Comparison of ENCODE assay signal across 26 cellular contexts in the genomic region with DNA sequence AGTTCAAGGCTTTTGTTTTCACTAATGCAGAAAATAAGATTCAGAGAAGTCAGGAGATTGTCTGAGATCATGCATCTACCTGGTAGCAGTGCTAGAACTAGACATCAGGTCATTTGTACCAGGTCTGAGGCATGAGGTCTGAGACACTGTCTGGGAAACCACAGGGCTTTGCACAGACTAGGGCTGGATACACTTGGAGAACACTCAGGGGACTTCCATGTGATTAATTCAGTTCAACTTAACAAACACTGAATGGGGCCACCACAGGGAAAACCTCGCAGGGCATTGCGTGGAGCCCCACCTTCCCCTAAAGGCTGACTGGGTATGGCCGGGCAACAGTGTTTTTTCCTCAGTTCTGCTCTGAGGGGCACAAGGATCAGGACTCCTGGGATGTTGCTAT.
DNase-seq lines count a peak whose midpoint lies in the region; ATAC-seq and TF ChIP-seq lines count a peak whose summit lies in the region.
"Had no signal": no experiment of that assay in that cellular context is flagged by ENCODE, and none has a peak within 500 bp of the region (broad histone marks: within the 10 kb centered on the region; RNA-seq: fewer than 3 reads in every experiment).

No MANE protein-coding gene starts in this region.

- dilution Hi-C loops in mammary epithelial cell (cut with HindIII; ENCODE audit: low sequenced_read_pairs) = loop anchor here (5.0 kb wide), 1 partner anchor 40 kb away; no protein-coding TSS in a partner anchor

- H3K79me2 ChIP-seq in mammary epithelial cell (ENCODE audit: insufficient read depth, low read length) (no peaks in the 10 kb centered on the region), KMS-11 (ENCODE audit: insufficient read depth, low read depth) (no peaks in the 10 kb centered on the region), hepatocyte (no peaks in the 10 kb centered on the region), OCI-LY7 (ENCODE audit: insufficient read depth, low read depth, low read length) (no peaks in the 10 kb centered on the region)

- H3K36me3 ChIP-seq in mammary epithelial cell (ENCODE audit: insufficient read depth, low read length) (no peaks in the 10 kb centered on the region), breast epithelium (no peaks in the 10 kb centered on the region), KMS-11 (ENCODE audit: insufficient read depth) (no peaks in the 10 kb centered on the region), hepatocyte (replicated peaks; ENCODE audit: insufficient read depth, low read depth) (no peaks in the 10 kb centered on the region), OCI-LY7 (ENCODE audit: insufficient read depth, low read length) (no peaks in the 10 kb centered on the region)
- H3K36me3 ChIP-seq: adrenal gland, upper lobe of right lung had no signal

- H3K27ac Mint-ChIP-seq in stimulated activated naive CD8-positive, alpha-beta T cell treated with anti-CD3 and anti-CD28 coated beads, Interleukin-15, amount 100 ng/mL, for 72 hours = no peak overlapping the region
- H3K27ac Mint-ChIP-seq: activated B cell treated with CpG ODN at 0.5 μM for 24 hours; activated CD4-positive, alpha-beta memory T cell treated with anti-CD3 and anti-CD28 coated beads, Interleukin-2, amount 10 ng/mL, durations not matched to agents 7 days and 5 days; memory B cell had no signal

- 94% methylated on average over 3 of the region's 3 CpGs for WGBS in mammary epithelial cell (ENCODE audit: low coverage, missing lambda C conversion rate)
- 79% methylated on average over 3 of the region's 3 CpGs for WGBS in hepatocyte (ENCODE audit: low lambda C conversion rate, missing lambda C conversion rate)

- H3K9me3 Mint-ChIP-seq in stimulated activated naive CD8-positive, alpha-beta T cell treated with anti-CD3 and anti-CD28 coated beads, Interleukin-15, amount 100 ng/mL, for 72 hours = no peaks in the 10 kb centered on the region
- H3K9me3 Mint-ChIP-seq: activated B cell treated with CpG ODN at 0.5 μM for 24 hours; activated CD4-positive, alpha-beta memory T cell treated with anti-CD3 and anti-CD28 coated beads, Interleukin-2, amount 10 ng/mL, durations not matched to agents 7 days and 5 days; memory B cell had no signal

- no peaks in the 10 kb centered on the region for H4K20me1 ChIP-seq in mammary epithelial cell (ENCODE audit: insufficient read depth, low read length)
- H4K20me1 ChIP-seq in KMS-11 (ENCODE audit: insufficient read depth) = no peaks in the 10 kb centered on the region
- no peaks in the 10 kb centered on the region for H4K20me1 ChIP-seq in hepatocyte (ENCODE audit: insufficient read depth, poor library complexity, severe bottlenecking)
- H4K20me1 ChIP-seq in OCI-LY7 (ENCODE audit: insufficient read depth, low read length) = no peaks in the 10 kb centered on the region

- DNase-seq in mammary epithelial cell = peak; percentile 15
- DNase-seq in breast epithelium (ENCODE audit: low spot score in 2 of 2) = no peak
- DNase-seq in hepatocyte (ENCODE audit: low spot score) = no peak
- no peak for DNase-seq in stimulated activated naive CD8-positive, alpha-beta T cell treated with anti-CD3 and anti-CD28 coated beads, Interleukin-15, amount 100 ng/mL, for 72 hours
- DNase-seq in epidermal melanocyte (ENCODE audit: insufficient read length, low spot score) = no peak
- no peak for DNase-seq in OCI-LY7 (ENCODE audit: low spot score)
- no peak for DNase-seq in NCI-H526 (lab: John Stamatoyannopoulos, UW)
- DNase-seq: activated B cell treated with CpG ODN at 0.5 μM for 24 hours; activated CD4-positive, alpha-beta memory T cell treated with anti-CD3 and anti-CD28 coated beads, Interleukin-2, amount 10 ng/mL, durations not matched to agents 7 days and 5 days; activated gamma-delta T cell treated with Interleukin-2 at 50 U/mL for 16 hours; activated T-cell treated with anti-CD3 and anti-CD28 coated beads for 4 hours; adrenal gland; DMS79 treated with DMSO at 0.1 percent for 48 hours; NCI-H1694; NCI-H748 treated with DMSO at 0.1 percent for 48 hours; nucleus accumbens; small intestine; stimulated activated CD4-positive, alpha-beta T cell treated with anti-CD3 and anti-CD28 coated beads, Interleukin-2, amount 100 ng/mL, for 24 hours; substantia nigra; T1000; upper lobe of right lung had no signal

- no peak overlapping the region for H3K27ac ChIP-seq in mammary epithelial cell (ENCODE audit: insufficient read depth, low read depth, low read length)
- peak overlapping the region in 1 of 2 donors; percentile 35 for H3K27ac ChIP-seq in breast epithelium
- no peak overlapping the region for H3K27ac ChIP-seq in KMS-11
- peak overlapping the region; percentile 73 for H3K27ac ChIP-seq in hepatocyte
- H3K27ac ChIP-seq in OCI-LY7 (ENCODE audit: low read depth, low read length, poor library complexity, severe bottlenecking) = no peak overlapping the region
- H3K27ac ChIP-seq: A549, adrenal gland, coronary artery, HL-60, upper lobe of right lung had no signal

- H3K9me3 ChIP-seq in mammary epithelial cell (replicated peaks; ENCODE audit: insufficient read depth, low read length) (no peaks in the 10 kb centered on the region), breast epithelium (no peaks in the 10 kb centered on the region), hepatocyte (ENCODE audit: low read depth) (no peaks in the 10 kb centered on the region), OCI-LY7 (ENCODE audit: low read length) (no peaks in the 10 kb centered on the region)
- H3K9me3 ChIP-seq: A549, adrenal gland, upper lobe of right lung had no signal

- no peak overlapping the region for H3K4me3 Mint-ChIP-seq in stimulated activated naive CD8-positive, alpha-beta T cell treated with anti-CD3 and anti-CD28 coated beads, Interleukin-15, amount 100 ng/mL, for 72 hours
- H3K4me3 Mint-ChIP-seq: activated B cell treated with CpG ODN at 0.5 μM for 24 hours; activated CD4-positive, alpha-beta memory T cell treated with anti-CD3 and anti-CD28 coated beads, Interleukin-2, amount 10 ng/mL, durations not matched to agents 7 days and 5 days; memory B cell had no signal

- no peaks in the 10 kb centered on the region for H3K9me2 ChIP-seq in hepatocyte (replicated peaks; ENCODE audit: insufficient read depth)
- H3K9me2 ChIP-seq in OCI-LY7 (ENCODE audit: insufficient read depth, low read length) = no peaks in the 10 kb centered on the region

- in situ Hi-C loops in mammary epithelial cell (cut with MboI; ENCODE audit: low sequenced_read_pairs in 2 of 2) = no loop called here

- BruUV-seq in mammary epithelial cell (replicated peaks; lab: Mats Ljungman, UMichigan) (no TSS peak), OCI-LY7 (replicated peaks; lab: Mats Ljungman, UMichigan) (no TSS peak)

- H3K4me3 ChIP-seq in mammary epithelial cell (replicated peaks in 1 of 3; ENCODE audit: insufficient read depth in 1 of 3, low read depth in 2 of 3, low read length in 3 of 3) = no peak overlapping the region
- H3K4me3 ChIP-seq in breast epithelium = no peak overlapping the region
- no peak overlapping the region for H3K4me3 ChIP-seq in KMS-11 (IDR thresholded peaks at IDR 0.05; ENCODE audit: insufficient read depth, low read depth, low read length)
- H3K4me3 ChIP-seq in hepatocyte = no peak overlapping the region
- no peak overlapping the region for H3K4me3 ChIP-seq in OCI-LY7 (ENCODE audit: low read depth, low read length, poor library complexity, severe bottlenecking)
- H3K4me3 ChIP-seq: A549, adrenal gland, coronary artery, upper lobe of right lung had no signal

- intact Hi-C loops in mammary epithelial cell (cut with micrococcal nuclease) (loop anchor here (1.0 to 2.0 kb wide), 2 partner anchors 50 to 140 kb away; no protein-coding TSS in a partner anchor), breast epithelium (cut with DNase I; ENCODE audit: low total_unique reads) (loop anchor here (5.0 kb wide), 1 partner anchor 985 kb away; no protein-coding TSS in a partner anchor), OCI-LY7 (cut with micrococcal nuclease; ENCODE audit: unreplicated experiment) (no loop called here)

- H3K27me3 ChIP-seq in mammary epithelial cell (ENCODE audit: insufficient read depth, low read length) (no peaks in the 10 kb centered on the region), breast epithelium (no peaks in the 10 kb centered on the region), KMS-11 (ENCODE audit: insufficient read depth, low read depth) (no peaks in the 10 kb centered on the region), hepatocyte (no peaks in the 10 kb centered on the region)
- H3K27me3 ChIP-seq: adrenal gland, upper lobe of right lung had no signal

- no peaks in the 10 kb centered on the region for H3K27me3 Mint-ChIP-seq in stimulated activated naive CD8-positive, alpha-beta T cell treated with anti-CD3 and anti-CD28 coated beads, Interleukin-15, amount 100 ng/mL, for 72 hours
- H3K27me3 Mint-ChIP-seq: activated B cell treated with CpG ODN at 0.5 μM for 24 hours; activated CD4-positive, alpha-beta memory T cell treated with anti-CD3 and anti-CD28 coated beads, Interleukin-2, amount 10 ng/mL, durations not matched to agents 7 days and 5 days; memory B cell had no signal

- peak; percentile 81 for ATAC-seq in stimulated activated naive CD8-positive, alpha-beta T cell treated with anti-CD3 and anti-CD28 coated beads, Interleukin-15, amount 100 ng/mL, for 72 hours
- ATAC-seq: A549, upper lobe of right lung had no signal

- H3K4me1 Mint-ChIP-seq in stimulated activated naive CD8-positive, alpha-beta T cell treated with anti-CD3 and anti-CD28 coated beads, Interleukin-15, amount 100 ng/mL, for 72 hours = peaks cover 14% of the 10 kb centered on the region
- H3K4me1 Mint-ChIP-seq: activated CD4-positive, alpha-beta memory T cell treated with anti-CD3 and anti-CD28 coated beads, Interleukin-2, amount 10 ng/mL, durations not matched to agents 7 days and 5 days had no signal

- no peak for TF ChIP-seq POLR2A in breast epithelium (IDR thresholded peaks at IDR 0.05)

- H2AFZ ChIP-seq in mammary epithelial cell (ENCODE audit: low read depth, low read length) (no peak overlapping the region), KMS-11 (ENCODE audit: low read depth) (no peak overlapping the region), hepatocyte (no peak overlapping the region), OCI-LY7 (ENCODE audit: low read length) (no peak overlapping the region)

- H3K4me1 ChIP-seq in mammary epithelial cell (ENCODE audit: insufficient read depth, low read length) (no peaks in the 10 kb centered on the region), breast epithelium (no peaks in the 10 kb centered on the region), KMS-11 (ENCODE audit: low read depth, poor library complexity, severe bottlenecking) (peaks cover 19% of the 10 kb centered on the region), hepatocyte (ENCODE audit: insufficient read depth) (peaks cover 23% of the 10 kb centered on the region), OCI-LY7 (ENCODE audit: insufficient read depth, low read length, poor library complexity, severe bottlenecking) (no peaks in the 10 kb centered on the region)
- H3K4me1 ChIP-seq: A549, adrenal gland, upper lobe of right lung had no signal

- H3K4me2 ChIP-seq in mammary epithelial cell (ENCODE audit: insufficient read depth, low read depth, low read length) (no peak overlapping the region), KMS-11 (0 out of 2 replicates have a peak overlapping the region, but pooled peaks have one; percentile 30), hepatocyte (no peak overlapping the region), OCI-LY7 (ENCODE audit: low read length) (no peak overlapping the region)
- H3K4me2 ChIP-seq: A549 had no signal

- POLR2A ChIA-PET in OCI-LY7 (lab: Charles Lee) = no interaction called here

- no peak overlapping the region for H3K9ac ChIP-seq in mammary epithelial cell (ENCODE audit: insufficient read depth, low read length)
- no peak overlapping the region for H3K9ac ChIP-seq in KMS-11

- CTCF ChIA-PET in mammary epithelial cell (lab: Charles Lee; ENCODE audit: low non-redundant PET) = no interaction called here
- CTCF ChIA-PET in OCI-LY7 (lab: Charles Lee; ENCODE audit: unreplicated experiment) = no interaction called here

- no peak for TF ChIP-seq CTCF in mammary epithelial cell (conservative IDR thresholded peaks at IDR 0.05 in 1 of 2, IDR thresholded peaks at IDR 0.05 in 1 of 2; ENCODE audit: extremely low read depth in 1 of 2, insufficient read depth in 1 of 2, low read depth in 1 of 2, low read length in 2 of 2)
- no peak for TF ChIP-seq CTCF in breast epithelium (IDR thresholded peaks at IDR 0.05)
- TF ChIP-seq CTCF in KMS-11 (conservative IDR thresholded peaks at IDR 0.05; ENCODE audit: low read depth, low read length) = no peak
- TF ChIP-seq CTCF in hepatocyte (IDR thresholded peaks at IDR 0.05; ENCODE audit: poor library complexity) = no peak
- no peak for TF ChIP-seq CTCF in OCI-LY7 (conservative IDR thresholded peaks at IDR 0.05; ENCODE audit: low read length)
